In the genomic region with DNA sequence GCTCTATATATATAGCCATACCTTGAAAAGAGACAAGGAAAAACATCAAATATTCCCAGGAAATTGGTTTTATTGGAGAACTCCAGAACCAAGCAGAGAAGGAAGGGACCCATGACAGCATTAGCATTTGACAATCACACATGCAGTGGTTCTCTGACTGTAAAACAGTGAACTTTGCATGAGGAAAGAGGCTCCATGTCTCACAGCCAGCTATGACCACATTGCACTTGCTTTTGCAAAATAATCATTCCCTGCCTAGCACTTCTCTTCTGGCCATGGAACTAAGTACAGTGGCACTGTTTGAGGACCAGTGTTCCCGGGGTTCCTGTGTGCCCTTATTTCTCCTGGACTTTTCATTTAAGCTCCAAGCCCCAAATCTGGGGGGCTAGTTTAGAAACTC, we compare ENCODE assay signal across 19 cellular contexts.
DNase-seq lines count a peak whose midpoint lies in the region; ATAC-seq lines count a peak whose summit lies in the region.
"Had no signal": no experiment of that assay in that cellular context is flagged by ENCODE, and none has a peak within 500 bp of the region (broad histone marks: within the 10 kb centered on the region; RNA-seq: fewer than 3 reads in every experiment).

No MANE protein-coding gene starts in this region.

- H3K27me3 ChIP-seq in stomach smooth muscle (ENCODE audit: control insufficient read depth in 1 of 2, insufficient read depth in 2 of 2, low read length in 2 of 2): no peaks in the 10 kb centered on the region
- no peaks in the 10 kb centered on the region for H3K27me3 ChIP-seq in trophoblast cell (ENCODE audit: insufficient read depth, low read length)
- H3K27me3 ChIP-seq: suprapubic skin had no signal

- peaks cover 2% of the 10 kb centered on the region for H3K79me2 ChIP-seq in trophoblast cell (ENCODE audit: control insufficient read depth, insufficient read depth, low read length, poor library complexity)

- no peak overlapping the region for H4K91ac ChIP-seq in trophoblast cell (ENCODE audit: low read depth, low read length)

- no peak overlapping the region for H2BK12ac ChIP-seq in trophoblast cell (ENCODE audit: low read length)

- CTCF ChIA-PET in activated CD4-positive, alpha-beta T cell treated with anti-CD3 and anti-CD28 coated beads for 36 hours (lab: Charles Lee): interaction anchor here (0.6 to 3.8 kb wide), 7 partner anchors 9 to 494 kb away, joined by 3 to 23 read pairs (median 5); no protein-coding TSS in a partner anchor

- H3K9ac ChIP-seq in stomach smooth muscle (ENCODE audit: low read length in 2 of 2): no peak overlapping the region
- H3K9ac ChIP-seq in trophoblast cell (ENCODE audit: low read length): no peak overlapping the region
- H3K9ac ChIP-seq: SK-N-SH had no signal

- H3K36me3 Mint-ChIP-seq in activated CD4-positive, alpha-beta T cell treated with anti-CD3 and anti-CD28 coated beads for 36 hours (ENCODE audit: low read depth): peaks cover 78% of the 10 kb centered on the region
- H3K36me3 Mint-ChIP-seq in T-helper 17 cell (ENCODE audit: low read depth): peaks cover 13% of the 10 kb centered on the region
- H3K36me3 Mint-ChIP-seq in immature natural killer cell: peaks cover 6 to 54% (median 24%) of the 10 kb centered on the region in 3 donors

- H3K4ac ChIP-seq in trophoblast cell (ENCODE audit: low read depth, low read length): no peak overlapping the region

- POLR2A ChIA-PET in activated CD4-positive, alpha-beta T cell treated with anti-CD3 and anti-CD28 coated beads for 36 hours (lab: Charles Lee): interaction anchor here (1.0 kb wide), 1 partner anchor 34 kb away, joined by 3 read pairs; no protein-coding TSS in a partner anchor

- no peak overlapping the region for H4K12ac ChIP-seq in trophoblast cell (ENCODE audit: low read depth, low read length)

- H3K36me3 ChIP-seq in stomach smooth muscle (ENCODE audit: control insufficient read depth in 2 of 2, insufficient read depth in 2 of 2, low read length in 2 of 2): peaks cover 10 to 14% of the 10 kb centered on the region in 2 donors
- peaks cover 15 to 36% of the 10 kb centered on the region in 2 experiments for H3K36me3 ChIP-seq in trophoblast cell (ENCODE audit: control insufficient read depth in 1 of 2, insufficient read depth in 2 of 2, low read length in 2 of 2)

- no peak overlapping the region for H3K23ac ChIP-seq in trophoblast cell (ENCODE audit: low read length)

- intact Hi-C loops in activated CD4-positive, alpha-beta T cell treated with anti-CD3 and anti-CD28 coated beads for 36 hours (cut with DNase I, micrococcal nuclease): loop anchor here (2.0 to 5.0 kb wide), 6 partner anchors 85 to 651 kb away; a partner anchor contains a TSS

- ATAC-seq in activated CD4-positive, alpha-beta T cell treated with anti-CD3 and anti-CD28 coated beads for 36 hours: no peak
- ATAC-seq in T-helper 17 cell (no peak), HG02870 (IDR thresholded peaks at IDR 0.05; ENCODE audit: unreplicated experiment) (no peak)
- ATAC-seq: activated T-cell treated with anti-CD3 and anti-CD28 coated beads, Interleukin-2, amount 50 U/mL, for 72 hours had no signal

- H2AK5ac ChIP-seq in trophoblast cell (ENCODE audit: low read length): no peak overlapping the region

- H3K4me3 ChIP-seq in stomach smooth muscle (ENCODE audit: low read length in 2 of 2) (no peak overlapping the region), trophoblast cell (ENCODE audit: low read depth, low read length) (no peak overlapping the region)
- H3K4me3 ChIP-seq: suprapubic skin had no signal

- H3K79me1 ChIP-seq in trophoblast cell (ENCODE audit: low read length): peaks cover 6% of the 10 kb centered on the region

- H3K14ac ChIP-seq in trophoblast cell (ENCODE audit: low read length): no peak overlapping the region

- no peak for DNase-seq in activated CD4-positive, alpha-beta T cell treated with anti-CD3 and anti-CD28 coated beads for 36 hours
- no peak for DNase-seq in activated CD4-positive, alpha-beta T cell treated with anti-CD3 and anti-CD28 coated beads, Interleukin-2, amount 50 U/mL, for 4 hours
- DNase-seq in T-helper 17 cell: no peak
- no peak for DNase-seq in immature natural killer cell
- no peak for DNase-seq in SKM-1 (lab: John Stamatoyannopoulos, UW; ENCODE audit: unreplicated experiment)
- no peak for DNase-seq in trophoblast cell
- DNase-seq: 8988T; activated CD4-positive, alpha-beta T cell treated with anti-CD3 and anti-CD28 coated beads, Interleukin-2, amount 50 U/mL, for 1 hour; activated T-cell treated with anti-CD3 and anti-CD28 coated beads, Interleukin-2, amount 50 U/mL, for 72 hours; EL; glutamatergic neuron; MM.1S; NCI-H1930; NCI-H510A; SK-N-SH had no signal

- H3K9me3 ChIP-seq in T-helper 17 cell (ENCODE audit: control insufficient read depth, low read length, poor library complexity, severe bottlenecking): no peaks in the 10 kb centered on the region
- H3K9me3 ChIP-seq in stomach smooth muscle (ENCODE audit: control insufficient read depth in 2 of 2, low read length in 2 of 2): no peaks in the 10 kb centered on the region
- no peaks in the 10 kb centered on the region for H3K9me3 ChIP-seq in trophoblast cell (ENCODE audit: insufficient read depth, low read depth, low read length)
- H3K9me3 ChIP-seq: SK-N-SH, suprapubic skin had no signal

- H3K4me1 ChIP-seq in stomach smooth muscle (ENCODE audit: control insufficient read depth, insufficient read depth, low read length): peaks cover 41% of the 10 kb centered on the region
- H3K4me1 ChIP-seq in trophoblast cell (ENCODE audit: control insufficient read depth in 1 of 2, insufficient read depth in 2 of 2, low read length in 2 of 2): peaks cover 5 to 8% of the 10 kb centered on the region in 2 experiments

- peak overlapping the region; percentile 72 for H3K27ac Mint-ChIP-seq in activated CD4-positive, alpha-beta T cell treated with anti-CD3 and anti-CD28 coated beads for 36 hours
- H3K27ac Mint-ChIP-seq in T-helper 17 cell (peak overlapping the region; percentile 86), immature natural killer cell (peak overlapping the region in 5 of 6 donors; percentile 53 to 81 (median 74))

- H4K8ac ChIP-seq in trophoblast cell (ENCODE audit: low read depth, low read length): no peak overlapping the region

- no peak overlapping the region for H2BK120ac ChIP-seq in trophoblast cell (ENCODE audit: insufficient read depth, low read length, poor library complexity)

- WGBS in trophoblast cell (ENCODE audit: extremely low coverage, insufficient coverage, insufficient read length): no CpG with 5 or more reads among the region's 1 CpG

- H3K4me1 Mint-ChIP-seq in activated CD4-positive, alpha-beta T cell treated with anti-CD3 and anti-CD28 coated beads for 36 hours: peaks cover 72% of the 10 kb centered on the region
- peaks cover 39% of the 10 kb centered on the region for H3K4me1 Mint-ChIP-seq in T-helper 17 cell
- peaks cover 55 to 74% of the 10 kb centered on the region in 2 donors for H3K4me1 Mint-ChIP-seq in immature natural killer cell

- no peaks in the 10 kb centered on the region for H3K9me3 Mint-ChIP-seq in activated CD4-positive, alpha-beta T cell treated with anti-CD3 and anti-CD28 coated beads for 36 hours (ENCODE audit: low read depth)
- H3K9me3 Mint-ChIP-seq in immature natural killer cell: no peaks in the 10 kb centered on the region
- H3K9me3 Mint-ChIP-seq: activated T-cell treated with anti-CD3 and anti-CD28 coated beads, Interleukin-2, amount 50 U/mL, for 72 hours had no signal

- no peak overlapping the region for H3K4me3 Mint-ChIP-seq in activated CD4-positive, alpha-beta T cell treated with anti-CD3 and anti-CD28 coated beads for 36 hours
- H3K4me3 Mint-ChIP-seq in T-helper 17 cell: no peak overlapping the region
- H3K4me3 Mint-ChIP-seq in immature natural killer cell: no peak overlapping the region
- H3K4me3 Mint-ChIP-seq: activated T-cell treated with anti-CD3 and anti-CD28 coated beads, Interleukin-2, amount 50 U/mL, for 72 hours; CD14-positive monocyte had no signal

- no peak overlapping the region for H2BK5ac ChIP-seq in trophoblast cell (ENCODE audit: low read depth, low read length, poor library complexity)

- H3K4me2 ChIP-seq in trophoblast cell (ENCODE audit: low read length): no peak overlapping the region
- H3K4me2 ChIP-seq: SK-N-SH had no signal

- peak overlapping the region; percentile 26 for H3K27ac ChIP-seq in stomach smooth muscle (ENCODE audit: low read length)
- no peak overlapping the region for H3K27ac ChIP-seq in trophoblast cell (ENCODE audit: low read depth, low read length)
- H3K27ac ChIP-seq: suprapubic skin had no signal

- no peaks in the 10 kb centered on the region for H3K27me3 Mint-ChIP-seq in activated CD4-positive, alpha-beta T cell treated with anti-CD3 and anti-CD28 coated beads for 36 hours
- H3K27me3 Mint-ChIP-seq in T-helper 17 cell (no peaks in the 10 kb centered on the region), immature natural killer cell (ENCODE audit: low read depth in 3 of 3) (no peaks in the 10 kb centered on the region)

- no peak overlapping the region for H2AFZ ChIP-seq in trophoblast cell (ENCODE audit: insufficient read depth, low read length, poor library complexity)

- H3K18ac ChIP-seq in trophoblast cell (ENCODE audit: low read length): no peak overlapping the region
